ENCODE assay signal across 1 cellular context in the genomic region with DNA sequence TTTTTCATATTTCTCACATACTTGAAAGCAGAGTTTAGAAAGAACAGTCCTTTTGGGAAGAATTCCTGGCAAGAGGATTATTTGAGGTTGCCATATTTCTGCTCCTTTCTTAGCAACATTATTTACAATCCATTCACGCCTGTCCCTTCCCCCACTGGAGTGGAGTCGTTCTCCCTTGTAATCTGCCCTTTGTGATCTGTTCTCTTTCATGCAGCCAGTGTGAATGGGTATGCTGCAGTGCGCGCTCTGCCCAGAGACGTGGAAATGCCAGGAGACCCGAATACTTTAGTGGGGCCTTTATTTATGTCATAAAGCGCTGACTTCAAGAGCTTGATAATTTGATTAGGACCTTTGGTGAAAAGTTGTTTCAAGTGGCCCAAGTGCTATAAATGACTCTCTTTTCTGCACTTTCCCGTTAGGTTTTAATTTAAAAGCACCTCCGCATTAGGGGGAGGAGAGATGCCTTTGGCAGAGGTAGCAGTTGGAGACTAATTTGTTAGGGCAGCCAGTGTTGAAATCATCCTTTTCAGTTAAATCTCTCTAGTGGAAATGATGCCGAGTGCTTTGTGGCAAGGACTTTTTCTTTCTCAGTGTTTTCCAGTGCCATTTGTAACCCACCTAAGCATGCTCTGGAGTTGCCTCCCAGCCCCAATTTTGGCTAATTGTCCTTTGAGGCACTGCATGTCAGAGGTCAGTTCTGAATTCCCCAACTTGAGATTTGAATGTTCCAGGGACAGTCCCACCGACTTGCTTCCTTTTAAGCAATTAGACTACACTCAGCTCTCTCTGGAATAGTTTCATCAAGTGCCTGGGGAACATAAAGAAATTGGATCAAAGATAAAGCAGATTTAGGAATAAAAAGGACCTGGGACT.
TF ChIP-seq lines count a peak whose summit lies in the region.

No MANE protein-coding gene starts in this region.

TF ChIP-seq in GM23338, 12 proteins besides CTCF, POLR2A, EP300 and RAD21 (continued from another document):
- TF ChIP-seq, protein P1, sequence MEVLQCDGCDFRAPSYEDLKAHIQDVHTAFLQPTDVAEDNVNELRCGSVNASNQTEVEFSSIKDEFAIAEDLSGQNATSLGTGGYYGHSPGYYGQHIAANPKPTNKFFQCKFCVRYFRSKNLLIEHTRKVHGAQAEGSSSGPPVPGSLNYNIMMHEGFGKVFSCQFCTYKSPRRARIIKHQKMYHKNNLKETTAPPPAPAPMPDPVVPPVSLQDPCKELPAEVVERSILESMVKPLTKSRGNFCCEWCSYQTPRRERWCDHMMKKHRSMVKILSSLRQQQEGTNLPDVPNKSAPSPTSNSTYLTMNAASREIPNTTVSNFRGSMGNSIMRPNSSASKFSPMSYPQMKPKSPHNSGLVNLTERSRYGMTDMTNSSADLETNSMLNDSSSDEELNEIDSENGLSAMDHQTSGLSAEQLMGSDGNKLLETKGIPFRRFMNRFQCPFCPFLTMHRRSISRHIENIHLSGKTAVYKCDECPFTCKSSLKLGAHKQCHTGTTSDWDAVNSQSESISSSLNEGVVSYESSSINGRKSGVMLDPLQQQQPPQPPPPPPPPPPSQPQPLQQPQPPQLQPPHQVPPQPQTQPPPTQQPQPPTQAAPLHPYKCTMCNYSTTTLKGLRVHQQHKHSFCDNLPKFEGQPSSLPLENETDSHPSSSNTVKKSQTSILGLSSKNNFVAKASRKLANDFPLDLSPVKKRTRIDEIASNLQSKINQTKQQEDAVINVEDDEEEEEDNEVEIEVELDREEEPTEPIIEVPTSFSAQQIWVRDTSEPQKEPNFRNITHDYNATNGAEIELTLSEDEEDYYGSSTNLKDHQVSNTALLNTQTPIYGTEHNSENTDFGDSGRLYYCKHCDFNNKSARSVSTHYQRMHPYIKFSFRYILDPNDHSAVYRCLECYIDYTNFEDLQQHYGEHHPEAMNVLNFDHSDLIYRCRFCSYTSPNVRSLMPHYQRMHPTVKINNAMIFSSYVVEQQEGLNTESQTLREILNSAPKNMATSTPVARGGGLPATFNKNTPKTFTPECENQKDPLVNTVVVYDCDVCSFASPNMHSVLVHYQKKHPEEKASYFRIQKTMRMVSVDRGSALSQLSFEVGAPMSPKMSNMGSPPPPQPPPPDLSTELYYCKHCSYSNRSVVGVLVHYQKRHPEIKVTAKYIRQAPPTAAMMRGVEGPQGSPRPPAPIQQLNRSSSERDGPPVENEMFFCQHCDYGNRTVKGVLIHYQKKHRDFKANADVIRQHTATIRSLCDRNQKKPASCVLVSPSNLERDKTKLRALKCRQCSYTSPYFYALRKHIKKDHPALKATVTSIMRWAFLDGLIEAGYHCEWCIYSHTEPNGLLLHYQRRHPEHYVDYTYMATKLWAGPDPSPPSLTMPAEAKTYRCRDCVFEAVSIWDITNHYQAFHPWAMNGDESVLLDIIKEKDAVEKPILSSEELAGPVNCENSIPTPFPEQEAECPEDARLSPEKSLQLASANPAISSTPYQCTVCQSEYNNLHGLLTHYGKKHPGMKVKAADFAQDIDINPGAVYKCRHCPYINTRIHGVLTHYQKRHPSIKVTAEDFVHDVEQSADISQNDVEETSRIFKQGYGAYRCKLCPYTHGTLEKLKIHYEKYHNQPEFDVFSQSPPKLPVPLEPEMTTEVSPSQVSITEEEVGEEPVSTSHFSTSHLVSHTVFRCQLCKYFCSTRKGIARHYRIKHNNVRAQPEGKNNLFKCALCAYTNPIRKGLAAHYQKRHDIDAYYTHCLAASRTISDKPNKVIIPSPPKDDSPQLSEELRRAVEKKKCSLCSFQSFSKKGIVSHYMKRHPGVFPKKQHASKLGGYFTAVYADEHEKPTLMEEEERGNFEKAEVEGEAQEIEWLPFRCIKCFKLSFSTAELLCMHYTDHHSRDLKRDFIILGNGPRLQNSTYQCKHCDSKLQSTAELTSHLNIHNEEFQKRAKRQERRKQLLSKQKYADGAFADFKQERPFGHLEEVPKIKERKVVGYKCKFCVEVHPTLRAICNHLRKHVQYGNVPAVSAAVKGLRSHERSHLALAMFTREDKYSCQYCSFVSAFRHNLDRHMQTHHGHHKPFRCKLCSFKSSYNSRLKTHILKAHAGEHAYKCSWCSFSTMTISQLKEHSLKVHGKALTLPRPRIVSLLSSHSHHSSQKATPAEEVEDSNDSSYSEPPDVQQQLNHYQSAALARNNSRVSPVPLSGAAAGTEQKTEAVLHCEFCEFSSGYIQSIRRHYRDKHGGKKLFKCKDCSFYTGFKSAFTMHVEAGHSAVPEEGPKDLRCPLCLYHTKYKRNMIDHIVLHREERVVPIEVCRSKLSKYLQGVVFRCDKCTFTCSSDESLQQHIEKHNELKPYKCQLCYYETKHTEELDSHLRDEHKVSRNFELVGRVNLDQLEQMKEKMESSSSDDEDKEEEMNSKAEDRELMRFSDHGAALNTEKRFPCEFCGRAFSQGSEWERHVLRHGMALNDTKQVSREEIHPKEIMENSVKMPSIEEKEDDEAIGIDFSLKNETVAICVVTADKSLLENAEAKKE (CRISPR knock-in tag; IDR thresholded peaks at IDR 0.05), result no peak
- TF ChIP-seq NANOG (IDR thresholded peaks at IDR 0.05; ENCODE audit: borderline replicate concordance), result no peak
- TF ChIP-seq CREB1 (CRISPR knock-in tag; IDR thresholded peaks at IDR 0.05; ENCODE audit: low read depth), result no peak
- TF ChIP-seq ZNF331 (CRISPR knock-in tag; IDR thresholded peaks at IDR 0.05; ENCODE audit: low read depth), result no peak
- TF ChIP-seq, protein P2, sequence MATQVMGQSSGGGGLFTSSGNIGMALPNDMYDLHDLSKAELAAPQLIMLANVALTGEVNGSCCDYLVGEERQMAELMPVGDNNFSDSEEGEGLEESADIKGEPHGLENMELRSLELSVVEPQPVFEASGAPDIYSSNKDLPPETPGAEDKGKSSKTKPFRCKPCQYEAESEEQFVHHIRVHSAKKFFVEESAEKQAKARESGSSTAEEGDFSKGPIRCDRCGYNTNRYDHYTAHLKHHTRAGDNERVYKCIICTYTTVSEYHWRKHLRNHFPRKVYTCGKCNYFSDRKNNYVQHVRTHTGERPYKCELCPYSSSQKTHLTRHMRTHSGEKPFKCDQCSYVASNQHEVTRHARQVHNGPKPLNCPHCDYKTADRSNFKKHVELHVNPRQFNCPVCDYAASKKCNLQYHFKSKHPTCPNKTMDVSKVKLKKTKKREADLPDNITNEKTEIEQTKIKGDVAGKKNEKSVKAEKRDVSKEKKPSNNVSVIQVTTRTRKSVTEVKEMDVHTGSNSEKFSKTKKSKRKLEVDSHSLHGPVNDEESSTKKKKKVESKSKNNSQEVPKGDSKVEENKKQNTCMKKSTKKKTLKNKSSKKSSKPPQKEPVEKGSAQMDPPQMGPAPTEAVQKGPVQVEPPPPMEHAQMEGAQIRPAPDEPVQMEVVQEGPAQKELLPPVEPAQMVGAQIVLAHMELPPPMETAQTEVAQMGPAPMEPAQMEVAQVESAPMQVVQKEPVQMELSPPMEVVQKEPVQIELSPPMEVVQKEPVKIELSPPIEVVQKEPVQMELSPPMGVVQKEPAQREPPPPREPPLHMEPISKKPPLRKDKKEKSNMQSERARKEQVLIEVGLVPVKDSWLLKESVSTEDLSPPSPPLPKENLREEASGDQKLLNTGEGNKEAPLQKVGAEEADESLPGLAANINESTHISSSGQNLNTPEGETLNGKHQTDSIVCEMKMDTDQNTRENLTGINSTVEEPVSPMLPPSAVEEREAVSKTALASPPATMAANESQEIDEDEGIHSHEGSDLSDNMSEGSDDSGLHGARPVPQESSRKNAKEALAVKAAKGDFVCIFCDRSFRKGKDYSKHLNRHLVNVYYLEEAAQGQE (IDR thresholded peaks at IDR 0.05; ENCODE audit: unreplicated experiment), result no peak
- TF ChIP-seq EZH2 (IDR thresholded peaks at IDR 0.05; ENCODE audit: low read depth, unreplicated experiment), result no peak
- TF ChIP-seq POLR2AphosphoS5 (IDR thresholded peaks at IDR 0.05; ENCODE audit: low read depth), result no peak
- no peak for TF ChIP-seq STAT1 (IDR thresholded peaks at IDR 0.05; ENCODE audit: unreplicated experiment)
- no peak for TF ChIP-seq EZH2phosphoT487 (IDR thresholded peaks at IDR 0.05; ENCODE audit: unreplicated experiment)
- TF ChIP-seq ZNF114 (CRISPR knock-in tag; IDR thresholded peaks at IDR 0.05), result no peak
TF ChIP-seq in GM23338: peak in this region for 0.
